In genomic region chr5:76662521-76662920, GRCh38 we compare ENCODE assay signal across 16 cellular contexts. TPM values are rescaled to one million over a fixed set of nuclear protein-coding genes. Genes with fewer than 3 reads are reported as not detected.
"Had no signal": no experiment of that assay in that cellular context is flagged by ENCODE, and none has a peak within 500 bp of the region (broad histone marks: within the 10 kb centered on the region; RNA-seq: fewer than 3 reads in every experiment).

No MANE protein-coding gene starts in this region.

- H3K27ac ChIP-seq: heart right ventricle, neural progenitor cell, ovary, right atrium auricular region, sigmoid colon, skin epidermis had no signal

- ATAC-seq: effector memory CD8-positive, alpha-beta T cell; heart right ventricle; left lobe of liver; mucosa of descending colon; naive thymus-derived CD8-positive, alpha-beta T cell had no signal

- H3K4me1 ChIP-seq: right atrium auricular region, sigmoid colon had no signal

- H3K27ac Mint-ChIP-seq: dendritic cell treated with granulocyte-macrophage colony-stimulating factor and Interleukin-4, amounts not matched to agents 40 ng/mL and 50 ng/mL, for 4 days; neural progenitor cell had no signal

- H3K4me1 Mint-ChIP-seq: neural progenitor cell had no signal

- H3K36me3 ChIP-seq: neural progenitor cell, ovary, right atrium auricular region, sigmoid colon had no signal

- H3K9me3 Mint-ChIP-seq: dendritic cell treated with granulocyte-macrophage colony-stimulating factor and Interleukin-4, amounts not matched to agents 40 ng/mL and 50 ng/mL, for 4 days; effector memory CD8-positive, alpha-beta T cell; naive thymus-derived CD8-positive, alpha-beta T cell; neural progenitor cell had no signal

- H3K27me3 ChIP-seq: heart right ventricle, neural progenitor cell, ovary, right atrium auricular region, sigmoid colon had no signal

- H3K4me3 ChIP-seq: heart right ventricle, mucosa of descending colon, neural progenitor cell, ovary, right atrium auricular region, sigmoid colon, skin epidermis had no signal

- H3K27me3 Mint-ChIP-seq: dendritic cell treated with granulocyte-macrophage colony-stimulating factor and Interleukin-4, amounts not matched to agents 40 ng/mL and 50 ng/mL, for 4 days; effector memory CD8-positive, alpha-beta T cell; naive thymus-derived CD8-positive, alpha-beta T cell had no signal

- H3K9me3 ChIP-seq: heart right ventricle, mucosa of descending colon, ovary, right atrium auricular region, sigmoid colon had no signal

- DNase-seq: effector memory CD8-positive, alpha-beta T cell; heart right ventricle; hypothalamus; islet precursor cell; mammary epithelial cell; mucosa of descending colon; naive thymus-derived CD8-positive, alpha-beta T cell; nucleus accumbens; ovary; sigmoid colon; stimulated activated naive CD4-positive, alpha-beta T cell treated with Interleukin-2 at 50 U/mL for 16 hours had no signal

- H3K4me3 Mint-ChIP-seq: dendritic cell treated with granulocyte-macrophage colony-stimulating factor and Interleukin-4, amounts not matched to agents 40 ng/mL and 50 ng/mL, for 4 days; effector memory CD8-positive, alpha-beta T cell; naive thymus-derived CD8-positive, alpha-beta T cell; neural progenitor cell had no signal

- H3K9ac ChIP-seq: neural progenitor cell had no signal

RNA-seq across cellular contexts. Expression of gene F2RL2, which starts 39.3 kb away (rescaled TPM):
- total RNA-seq: naive thymus-derived CD8-positive, alpha-beta T cell had no signal
